In genomic region chr3:184384856-184385422, GRCh38 we compare ENCODE assay signal across 1 cellular context.
TF ChIP-seq lines count a peak whose summit lies in the region.

No MANE protein-coding gene starts in this region.

TF ChIP-seq in H1, 55 proteins besides CTCF, POLR2A, EP300 and RAD21:
- TF ChIP-seq KDM5A (IDR thresholded peaks at IDR 0.05; ENCODE audit: low read length) (no peak), JUND (IDR thresholded peaks at IDR 0.05; ENCODE audit: low read length) (no peak), SIN3A (conservative IDR thresholded peaks at IDR 0.05 in 1 of 2, IDR thresholded peaks at IDR 0.05 in 1 of 2; ENCODE audit: low read depth in 1 of 2, low read length in 2 of 2) (no peak), YY1 (IDR thresholded peaks at IDR 0.05; ENCODE audit: low read depth, low read length) (no peak), SP2 (IDR thresholded peaks at IDR 0.05; ENCODE audit: low read length) (no peak), CBX5 (IDR thresholded peaks at IDR 0.05; ENCODE audit: low read depth, low read length) (no peak), SIRT6 (IDR thresholded peaks at IDR 0.05; ENCODE audit: low read length) (no peak), POU5F1 (IDR thresholded peaks at IDR 0.05; ENCODE audit: low read depth, low read length) (no peak), CHD7 (IDR thresholded peaks at IDR 0.05; ENCODE audit: insufficient replicate concordance, low read length) (no peak), POLR2AphosphoS5 (IDR thresholded peaks at IDR 0.05; ENCODE audit: low read depth, low read length) (no peak), CHD2 (IDR thresholded peaks at IDR 0.05; ENCODE audit: low read length) (no peak), CREB1 (IDR thresholded peaks at IDR 0.05) (no peak), USF2 (IDR thresholded peaks at IDR 0.05; ENCODE audit: low read length) (no peak), JUN (IDR thresholded peaks at IDR 0.05; ENCODE audit: low read depth, low read length) (no peak), MAX (IDR thresholded peaks at IDR 0.05) (no peak), SAP30 (IDR thresholded peaks at IDR 0.05; ENCODE audit: insufficient read depth, insufficient replicate concordance, low read length) (no peak), RBBP5 (IDR thresholded peaks at IDR 0.05; ENCODE audit: borderline replicate concordance, low read depth, low read length) (no peak)
TF ChIP-seq in H1: peak in this region for 0.
